10 cellular contexts compared by ENCODE assay signal in genomic region chr5:133952729-133953567, GRCh38. TPM values are rescaled to one million over a fixed set of nuclear protein-coding genes. Genes with fewer than 3 reads are reported as not detected.
DNase-seq lines count a peak whose midpoint lies in the region; ATAC-seq and TF ChIP-seq lines count a peak whose summit lies in the region.
"Had no signal": no experiment of that assay in that cellular context is flagged by ENCODE, and none has a peak within 500 bp of the region (broad histone marks: within the 10 kb centered on the region; RNA-seq: fewer than 3 reads in every experiment).

No MANE protein-coding gene starts in this region.

- CTCF ChIA-PET in SK-N-SH (lab: Yijun Ruan, JAX) = interaction anchor here (0.7 to 1.8 kb wide), 4 partner anchors 9 to 537 kb away, joined by 3 to 14 read pairs (median 4); no protein-coding TSS in a partner anchor

- ATAC-seq in HG03159 (IDR thresholded peaks at IDR 0.05; ENCODE audit: unreplicated experiment) (no peak), HG02973 (IDR thresholded peaks at IDR 0.05; ENCODE audit: unreplicated experiment) (no peak), GM18909 (IDR thresholded peaks at IDR 0.05; ENCODE audit: poor library complexity, unreplicated experiment) (no peak), HG02588 (IDR thresholded peaks at IDR 0.05; ENCODE audit: unreplicated experiment) (no peak)

- TF ChIP-seq CTCF in SK-N-SH (IDR thresholded peaks at IDR 0.05) (no peak), fibroblast of villous mesenchyme (IDR thresholded peaks at IDR 0.05; ENCODE audit: insufficient read depth, low read depth, low read length) (no peak), parathyroid adenoma (IDR thresholded peaks at IDR 0.05) (no peak)

- H3K9me2 ChIP-seq in SK-N-SH = no peaks in the 10 kb centered on the region

- peak; percentile 69 for DNase-seq in Ammon's horn (ENCODE audit: low spot score)
- DNase-seq in SK-N-SH = no peak
- DNase-seq in fibroblast of villous mesenchyme (ENCODE audit: low read depth) = peak; percentile 97
- DNase-seq: Calu3, NCI-H2171 treated with DMSO at 0.1 percent for 48 hours had no signal

- no peak overlapping the region for H3K4me3 ChIP-seq in SK-N-SH (ENCODE audit: low read depth in 2 of 2, low read length in 1 of 2)
- H3K4me3 ChIP-seq in fibroblast of villous mesenchyme (ENCODE audit: low read depth, low read length) = no peak overlapping the region
- H3K4me3 ChIP-seq in parathyroid adenoma (ENCODE audit: low read depth, low read length) = no peak overlapping the region

- no peaks in the 10 kb centered on the region for H3K27me3 ChIP-seq in SK-N-SH (ENCODE audit: insufficient read depth)
- no peaks in the 10 kb centered on the region for H3K27me3 ChIP-seq in parathyroid adenoma (ENCODE audit: control insufficient read depth, insufficient read depth, low read length)

- H3K36me3 ChIP-seq in SK-N-SH (replicated peaks in 1 of 2; ENCODE audit: control insufficient read depth in 1 of 2, insufficient read depth in 2 of 2, low read length in 1 of 2) (peaks cover 24 to 28% of the 10 kb centered on the region in 2 experiments), parathyroid adenoma (ENCODE audit: control insufficient read depth, insufficient read depth, low read length) (no peaks in the 10 kb centered on the region)

- H3K27ac ChIP-seq in SK-N-SH (ENCODE audit: low read depth in 2 of 2, low read length in 1 of 2) = peak overlapping the region; percentile 50 to 64
- H3K27ac ChIP-seq in parathyroid adenoma = peak overlapping the region; percentile 8

- H3K4me1 ChIP-seq in SK-N-SH (ENCODE audit: control insufficient read depth in 1 of 2, insufficient read depth in 2 of 2, low read depth in 1 of 2, low read length in 1 of 2) = peaks cover 0 to 3% of the 10 kb centered on the region in 2 experiments; a peak in 1 of 4 replicates
- no peaks in the 10 kb centered on the region for H3K4me1 ChIP-seq in parathyroid adenoma

- no peaks in the 10 kb centered on the region for H4K20me1 ChIP-seq in SK-N-SH (ENCODE audit: insufficient read depth)

- peak in 1 of 2 experiments; percentile 26; a peak in 1 of 4 replicates for TF ChIP-seq EP300 in SK-N-SH (IDR thresholded peaks at IDR 0.05; ENCODE audit: borderline replicate concordance in 1 of 2, low read depth in 1 of 2, low read length in 1 of 2)

- H3K9me3 ChIP-seq in SK-N-SH = no peaks in the 10 kb centered on the region
- H3K9me3 ChIP-seq in parathyroid adenoma (ENCODE audit: control insufficient read depth, low read length) = no peaks in the 10 kb centered on the region

- H3K9ac ChIP-seq in SK-N-SH (no peak overlapping the region), parathyroid adenoma (no peak overlapping the region)

- peaks cover 25% of the 10 kb centered on the region for H3F3A ChIP-seq in SK-N-SH (replicated peaks; ENCODE audit: insufficient read depth)

- no peak for TF ChIP-seq RAD21 in SK-N-SH (IDR thresholded peaks at IDR 0.05; ENCODE audit: low read length)

- H2AFZ ChIP-seq in SK-N-SH (ENCODE audit: low read depth) (no peak overlapping the region), parathyroid adenoma (no peak overlapping the region)

- 62% methylated on average over 10 of the region's 10 CpGs for WGBS in SK-N-SH (ENCODE audit: low lambda C conversion rate)

- POLR2A ChIA-PET in SK-N-SH (lab: Yijun Ruan, JAX) = no interaction called here

- H3K79me2 ChIP-seq in SK-N-SH (ENCODE audit: insufficient read depth) (0 out of 2 replicates have a peak, but pooled peaks cover 4% of the 10 kb centered on the region), parathyroid adenoma (no peaks in the 10 kb centered on the region)

- H3K4me2 ChIP-seq in SK-N-SH = peak overlapping the region; percentile 69; the same call in 1 of the 2 replicates
- no peak overlapping the region for H3K4me2 ChIP-seq in parathyroid adenoma (ENCODE audit: low read length)

TF ChIP-seq in SK-N-SH, 30 proteins besides CTCF, POLR2A, EP300 and RAD21:
- TF ChIP-seq NFIC (IDR thresholded peaks at IDR 0.05; ENCODE audit: borderline replicate concordance) (peak; percentile 65; the same call in 1 of the 2 replicates), MEF2A (IDR thresholded peaks at IDR 0.05; ENCODE audit: borderline replicate concordance, low read depth) (peak; percentile 33; the same call in 1 of the 2 replicates), ELF1 (IDR thresholded peaks at IDR 0.05) (no peak), PBX3 (IDR thresholded peaks at IDR 0.05) (peak; percentile 47; the same call in 1 of the 2 replicates), RFX5 (IDR thresholded peaks at IDR 0.05; ENCODE audit: low read length) (no peak), TCF12 (IDR thresholded peaks at IDR 0.05) (peak; percentile 71), CHD2 (IDR thresholded peaks at IDR 0.05; ENCODE audit: low read length, partially characterized antibody) (no peak), FOSL2 (IDR thresholded peaks at IDR 0.05; ENCODE audit: borderline replicate concordance, low read depth) (no peak; the same call in 1 of the 2 replicates), POLR2AphosphoS5 (IDR thresholded peaks at IDR 0.05; ENCODE audit: low read depth, low read length) (peak; percentile 51; the same call in 1 of the 2 replicates), RXRA (IDR thresholded peaks at IDR 0.05; ENCODE audit: borderline replicate concordance, low read depth) (peak; percentile 83; the same call in 1 of the 2 replicates), FOXJ3 (CRISPR knock-in tag; IDR thresholded peaks at IDR 0.05) (no peak), JUND (IDR thresholded peaks at IDR 0.05) (0 out of 2 replicates have a peak, but pooled peaks have one; percentile 18), GABPA (IDR thresholded peaks at IDR 0.05; ENCODE audit: low read depth) (peak; percentile 23; the same call in 1 of the 2 replicates)
- TF ChIP-seq, protein P1, sequence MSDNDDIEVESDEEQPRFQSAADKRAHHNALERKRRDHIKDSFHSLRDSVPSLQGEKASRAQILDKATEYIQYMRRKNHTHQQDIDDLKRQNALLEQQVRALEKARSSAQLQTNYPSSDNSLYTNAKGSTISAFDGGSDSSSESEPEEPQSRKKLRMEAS (IDR thresholded peaks at IDR 0.05; ENCODE audit: low read depth) = peak; percentile 69
- TF ChIP-seq, protein P2, sequence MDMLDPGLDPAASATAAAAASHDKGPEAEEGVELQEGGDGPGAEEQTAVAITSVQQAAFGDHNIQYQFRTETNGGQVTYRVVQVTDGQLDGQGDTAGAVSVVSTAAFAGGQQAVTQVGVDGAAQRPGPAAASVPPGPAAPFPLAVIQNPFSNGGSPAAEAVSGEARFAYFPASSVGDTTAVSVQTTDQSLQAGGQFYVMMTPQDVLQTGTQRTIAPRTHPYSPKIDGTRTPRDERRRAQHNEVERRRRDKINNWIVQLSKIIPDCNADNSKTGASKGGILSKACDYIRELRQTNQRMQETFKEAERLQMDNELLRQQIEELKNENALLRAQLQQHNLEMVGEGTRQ (IDR thresholded peaks at IDR 0.05; ENCODE audit: borderline replicate concordance, low read depth, low read length) = no peak
TF ChIP-seq in SK-N-SH: peak in this region for 9.

RNA-seq across cellular contexts. Expression of gene C5orf15, which starts 15.5 kb away (rescaled TPM):
- polyA plus RNA-seq in SK-N-SH (2012; rRNA removed) = 81.0 and 106 TPM in 2 replicates
- 99.4 and 101 TPM in 2 replicates for polyA plus RNA-seq in SK-N-SH (2012; cell fraction: cytosol; rRNA removed)
- 17.5 and 54.9 TPM in 2 replicates for polyA plus RNA-seq in SK-N-SH (2012; cell fraction: nucleus; rRNA removed)
- 53.8 and 103 TPM in 2 replicates for total RNA-seq in fibroblast of villous mesenchyme

RNA-seq across cellular contexts. Expression of gene VDAC1, which starts 51.8 kb away (rescaled TPM):
- polyA plus RNA-seq in SK-N-SH (2012; rRNA removed) = 155 and 166 TPM in 2 replicates
- 216 and 238 TPM in 2 replicates for polyA plus RNA-seq in SK-N-SH (2012; cell fraction: cytosol; rRNA removed)
- 77.0 and 124 TPM in 2 replicates for polyA plus RNA-seq in SK-N-SH (2012; cell fraction: nucleus; rRNA removed)
- 263 and 350 TPM in 2 replicates for total RNA-seq in fibroblast of villous mesenchyme
